2 cellular contexts compared by ENCODE assay signal in the genomic region with DNA sequence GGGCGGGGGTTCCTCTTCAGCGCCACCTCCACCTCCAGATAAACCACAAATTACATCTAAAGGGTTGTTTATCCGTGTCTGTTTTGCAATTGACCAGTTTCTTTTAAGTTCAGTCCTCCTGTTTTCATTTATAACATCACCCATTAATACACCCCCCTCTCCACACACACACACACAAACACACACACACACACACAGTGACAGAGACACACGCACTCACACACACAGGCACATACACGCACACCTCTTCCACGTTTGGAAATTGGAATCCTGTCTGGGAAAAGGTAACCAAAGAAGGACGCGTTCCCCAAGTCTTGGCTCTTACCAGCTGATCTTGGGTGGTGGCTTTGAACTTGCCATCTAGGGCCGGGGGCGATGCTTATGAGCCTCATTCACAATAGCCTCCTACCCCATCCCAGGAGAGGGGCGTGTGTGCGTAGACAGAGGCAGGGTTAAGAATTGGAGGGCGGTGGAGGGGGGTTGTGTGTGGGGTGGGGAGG.
TF ChIP-seq lines count a peak whose summit lies in the region.

No MANE protein-coding gene starts in this region.

TF ChIP-seq in IMR-90, 13 proteins besides CTCF, POLR2A, EP300 and RAD21:
- TF ChIP-seq FOS (IDR thresholded peaks at IDR 0.05; ENCODE audit: low read depth, low read length) (no peak), MAZ (IDR thresholded peaks at IDR 0.05; ENCODE audit: borderline replicate concordance, low read depth, low read length) (no peak), CEBPB (IDR thresholded peaks at IDR 0.05; ENCODE audit: low read depth, low read length) (no peak), MXI1 (IDR thresholded peaks at IDR 0.05; ENCODE audit: borderline replicate concordance, low read depth, low read length) (no peak), MAFK (IDR thresholded peaks at IDR 0.05; ENCODE audit: low read depth, low read length) (no peak), CHD1 (IDR thresholded peaks at IDR 0.05; ENCODE audit: low read depth, low read length) (no peak), BHLHE40 (IDR thresholded peaks at IDR 0.05; ENCODE audit: low read depth, low read length) (no peak), RFX5 (IDR thresholded peaks at IDR 0.05; ENCODE audit: low read depth, low read length) (no peak), NFE2L2 (IDR thresholded peaks at IDR 0.05; ENCODE audit: low read depth, low read length) (no peak), RCOR1 (IDR thresholded peaks at IDR 0.05; ENCODE audit: insufficient replicate concordance, low read length) (no peak), SMC3 (IDR thresholded peaks at IDR 0.05; ENCODE audit: low read depth, low read length) (no peak)
- TF ChIP-seq, protein P1, sequence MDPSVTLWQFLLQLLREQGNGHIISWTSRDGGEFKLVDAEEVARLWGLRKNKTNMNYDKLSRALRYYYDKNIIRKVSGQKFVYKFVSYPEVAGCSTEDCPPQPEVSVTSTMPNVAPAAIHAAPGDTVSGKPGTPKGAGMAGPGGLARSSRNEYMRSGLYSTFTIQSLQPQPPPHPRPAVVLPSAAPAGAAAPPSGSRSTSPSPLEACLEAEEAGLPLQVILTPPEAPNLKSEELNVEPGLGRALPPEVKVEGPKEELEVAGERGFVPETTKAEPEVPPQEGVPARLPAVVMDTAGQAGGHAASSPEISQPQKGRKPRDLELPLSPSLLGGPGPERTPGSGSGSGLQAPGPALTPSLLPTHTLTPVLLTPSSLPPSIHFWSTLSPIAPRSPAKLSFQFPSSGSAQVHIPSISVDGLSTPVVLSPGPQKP (IDR thresholded peaks at IDR 0.05; ENCODE audit: borderline replicate concordance, low read depth, low read length), result no peak
- TF ChIP-seq, protein P2, sequence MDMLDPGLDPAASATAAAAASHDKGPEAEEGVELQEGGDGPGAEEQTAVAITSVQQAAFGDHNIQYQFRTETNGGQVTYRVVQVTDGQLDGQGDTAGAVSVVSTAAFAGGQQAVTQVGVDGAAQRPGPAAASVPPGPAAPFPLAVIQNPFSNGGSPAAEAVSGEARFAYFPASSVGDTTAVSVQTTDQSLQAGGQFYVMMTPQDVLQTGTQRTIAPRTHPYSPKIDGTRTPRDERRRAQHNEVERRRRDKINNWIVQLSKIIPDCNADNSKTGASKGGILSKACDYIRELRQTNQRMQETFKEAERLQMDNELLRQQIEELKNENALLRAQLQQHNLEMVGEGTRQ (IDR thresholded peaks at IDR 0.05; ENCODE audit: low read depth, low read length), result no peak

TF ChIP-seq in endothelial cell of umbilical vein, 7 proteins besides CTCF, POLR2A, EP300 and RAD21:
- TF ChIP-seq, protein P3, sequence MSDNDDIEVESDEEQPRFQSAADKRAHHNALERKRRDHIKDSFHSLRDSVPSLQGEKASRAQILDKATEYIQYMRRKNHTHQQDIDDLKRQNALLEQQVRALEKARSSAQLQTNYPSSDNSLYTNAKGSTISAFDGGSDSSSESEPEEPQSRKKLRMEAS (IDR thresholded peaks at IDR 0.05; ENCODE audit: insufficient read depth, insufficient read length), result no peak
- peak; percentile 19 for TF ChIP-seq EZH2 (IDR thresholded peaks at IDR 0.05; ENCODE audit: borderline replicate concordance, low read depth, low read length, severe bottlenecking)
